9 cellular contexts compared by ENCODE assay signal in genomic region chr10:22573820-22574569, GRCh38.
DNase-seq lines count a peak whose midpoint lies in the region; ATAC-seq, FAIRE-seq and TF ChIP-seq lines count a peak whose summit lies in the region.
"Had no signal": no experiment of that assay in that cellular context is flagged by ENCODE, and none has a peak within 500 bp of the region (broad histone marks: within the 10 kb centered on the region; RNA-seq: fewer than 3 reads in every experiment).

No MANE protein-coding gene starts in this region.

- no peak for ATAC-seq in activated naive CD8-positive, alpha-beta T cell treated with anti-CD3 and anti-CD28 coated beads, Interleukin-2, amount 50 U/mL, for 24 hours
- peak; percentile 91 for ATAC-seq in left lobe of liver

- peaks cover 58% of the 10 kb centered on the region for H3K4me1 Mint-ChIP-seq in activated naive CD8-positive, alpha-beta T cell treated with anti-CD3 and anti-CD28 coated beads, Interleukin-2, amount 50 U/mL, for 24 hours

- H3K4me3 Mint-ChIP-seq in activated naive CD8-positive, alpha-beta T cell treated with anti-CD3 and anti-CD28 coated beads, Interleukin-2, amount 50 U/mL, for 24 hours, result no peak overlapping the region

- no peak overlapping the region for H3K4me3 ChIP-seq in Jurkat, Clone E6-1 (ENCODE audit: low read length)

- H3K27me3 Mint-ChIP-seq in activated naive CD8-positive, alpha-beta T cell treated with anti-CD3 and anti-CD28 coated beads, Interleukin-2, amount 50 U/mL, for 24 hours, result no peaks in the 10 kb centered on the region

- FAIRE-seq in GM12892 (lab: Jason Lieb, UNC), result no peak
- FAIRE-seq: A204.1 had no signal

- DNase-seq in DMS 273 (lab: John Stamatoyannopoulos, UW; ENCODE audit: unreplicated experiment), result peak; percentile 6
- no peak for DNase-seq in DMS 273 treated with DMSO at 0.1 percent for 48 hours (lab: John Stamatoyannopoulos, UW)
- DNase-seq in Jurkat, Clone E6-1 (ENCODE audit: low read depth, low spot score), result peak; percentile 15
- peak; percentile 25 for DNase-seq in activated naive CD8-positive, alpha-beta T cell treated with anti-CD3 and anti-CD28 coated beads, Interleukin-2, amount 50 U/mL, for 24 hours
- no peak for DNase-seq in left lobe of liver (ENCODE audit: low spot score)
- DNase-seq in NCI-H1417 treated with DMSO at 0.1 percent for 48 hours (lab: John Stamatoyannopoulos, UW), result no peak
- DNase-seq in NCI-H2107 treated with DMSO at 0.1 percent for 48 hours (lab: John Stamatoyannopoulos, UW; ENCODE audit: unreplicated experiment), result no peak
- no peak for DNase-seq in GM12892 (ENCODE audit: insufficient read length)

- H3K27ac Mint-ChIP-seq in activated naive CD8-positive, alpha-beta T cell treated with anti-CD3 and anti-CD28 coated beads, Interleukin-2, amount 50 U/mL, for 24 hours, result peak overlapping the region; percentile 67

- H3K9me3 Mint-ChIP-seq in activated naive CD8-positive, alpha-beta T cell treated with anti-CD3 and anti-CD28 coated beads, Interleukin-2, amount 50 U/mL, for 24 hours, result no peaks in the 10 kb centered on the region

- H3K36me3 Mint-ChIP-seq in activated naive CD8-positive, alpha-beta T cell treated with anti-CD3 and anti-CD28 coated beads, Interleukin-2, amount 50 U/mL, for 24 hours (ENCODE audit: low read depth), result peaks cover 43% of the 10 kb centered on the region

- TF ChIP-seq POLR2A in GM12892 (IDR thresholded peaks at IDR 0.05; ENCODE audit: low read depth, low read length), result no peak

Comparison
In these comparisons a context has a peak if more than half of its experiments do, and no peak if none do; other contexts are left out.
1. DNase-seq: peak in DMS 273 (single experiment), Jurkat, Clone E6-1 (single experiment) and activated naive CD8-positive, alpha-beta T cell treated with anti-CD3 and anti-CD28 coated beads, Interleukin-2, amount 50 U/mL, for 24 hours (single experiment); none in DMS 273 treated with DMSO at 0.1 percent for 48 hours (single experiment), left lobe of liver (single experiment), NCI-H1417 treated with DMSO at 0.1 percent for 48 hours (single experiment), NCI-H2107 treated with DMSO at 0.1 percent for 48 hours (single experiment) and GM12892 (single experiment).